8 cellular contexts compared by ENCODE assay signal in the genomic region with DNA sequence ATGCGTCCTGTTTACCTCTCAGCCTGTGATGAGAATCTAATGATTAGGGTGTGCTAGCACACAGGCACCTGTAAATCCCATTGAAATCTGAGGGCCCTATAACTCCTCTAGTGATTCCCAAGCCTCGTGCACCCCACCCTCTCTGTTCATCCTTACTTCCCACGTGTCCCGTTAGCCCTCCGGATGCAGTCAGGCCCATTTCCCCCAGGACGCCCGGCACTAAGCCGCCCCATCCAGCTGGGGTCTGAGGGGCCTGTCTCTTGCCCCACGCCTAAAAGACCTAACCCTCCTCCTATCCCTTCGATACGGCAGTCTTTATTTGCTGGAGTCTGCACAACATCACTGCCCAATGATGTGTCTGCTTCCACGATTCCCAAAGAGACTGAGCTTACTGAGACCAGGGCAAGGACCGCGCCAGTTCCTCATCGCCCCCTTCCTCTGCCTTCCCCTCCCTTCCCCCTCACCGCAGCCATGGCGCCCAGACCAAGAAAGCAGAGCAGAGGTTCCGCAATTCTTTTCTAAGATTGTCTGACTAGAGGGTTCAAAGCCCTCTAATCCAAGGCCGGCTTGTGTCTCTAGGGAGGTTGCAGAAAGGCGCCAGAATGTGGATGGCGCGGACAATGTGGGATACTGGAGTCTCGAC. TPM values are rescaled to one million over a fixed set of nuclear protein-coding genes. Genes with fewer than 3 reads are reported as not detected.
DNase-seq lines count a peak whose midpoint lies in the region; ATAC-seq, FAIRE-seq and TF ChIP-seq lines count a peak whose summit lies in the region.

No MANE protein-coding gene starts in this region.

- SMC1A ChIA-PET in GM12878 (lab: Charles Lee; ENCODE audit: uncharacterized antibody, unreplicated experiment): interaction anchor here (0.6 to 6.2 kb wide), 4 partner anchors 10 to 488 kb away, joined by 3 to 67 read pairs (median 3); a partner anchor contains a TSS

- TF ChIP-seq EP300 in GM12878 (IDR thresholded peaks at IDR 0.05; ENCODE audit: borderline replicate concordance in 1 of 2, control insufficient read depth in 1 of 2, low read depth in 2 of 2, low read length in 2 of 2) (no peak), HepG2 (IDR thresholded peaks at IDR 0.05; ENCODE audit: low read depth in 2 of 2, low read length in 2 of 2) (no peak), HepG2 (CRISPR knock-in tag; IDR thresholded peaks at IDR 0.05; ENCODE audit: borderline replicate concordance) (no peak)

- POLR2A ChIA-PET in BJ (lab: Charles Lee) (no interaction called here), GM12878 (lab: Charles Lee) (interaction anchor here (0.6 to 6.9 kb wide), 7 partner anchors 9 to 72 kb away, joined by 3 to 167 read pairs (median 5); a partner anchor contains a TSS), HepG2 (lab: Yijun Ruan, JAX) (no interaction called here)

- H3K4me2 ChIP-seq in GM12878 (ENCODE audit: control insufficient read depth, insufficient read depth): peak overlapping the region; percentile 93
- H3K4me2 ChIP-seq in HepG2 (ENCODE audit: low read depth, low read length): no peak overlapping the region

- TF ChIP-seq CTCF in BJ (IDR thresholded peaks at IDR 0.05; ENCODE audit: insufficient read depth, low read depth, low read length) (no peak), NB4 (IDR thresholded peaks at IDR 0.05; ENCODE audit: low read depth, low read length) (no peak), GM12878 (IDR thresholded peaks at IDR 0.05 in 2 of 3, conservative IDR thresholded peaks at IDR 0.05 in 1 of 3; ENCODE audit: control insufficient read depth in 2 of 3, extremely low read depth in 1 of 3, insufficient read depth in 1 of 3, low read depth in 3 of 3, low read length in 3 of 3) (no peak), HepG2 (CRISPR knock-in tag; IDR thresholded peaks at IDR 0.05) (no peak), testis (IDR thresholded peaks at IDR 0.05) (no peak)

- H2AFZ ChIP-seq in GM12878 (ENCODE audit: control insufficient read depth, low read depth, low read length) (peak overlapping the region; percentile 87), HepG2 (ENCODE audit: low read length) (no peak overlapping the region)

- CTCF ChIA-PET in BJ (lab: Yijun Ruan, JAX) (interaction anchor here (1.0 to 4.8 kb wide), 2 partner anchors 9 to 255 kb away, joined by 4 to 22 read pairs; a partner anchor contains a TSS), GM12878 (lab: Yijun Ruan, JAX) (interaction anchor here (1.6 to 9.7 kb wide), 3 partner anchors 11 to 281 kb away, joined by 5 to 75 read pairs (median 56); a partner anchor contains a TSS), HepG2 (lab: Yijun Ruan, JAX; ENCODE audit: low intra/inter-chr PET ratio, low total read pairs) (no interaction called here)

- peak; percentile 5 for ATAC-seq in GM19324 (IDR thresholded peaks at IDR 0.05; ENCODE audit: low FRiP score, unreplicated experiment)
- peak; percentile 27 for ATAC-seq in GM12878
- no peak for ATAC-seq in HepG2
- ATAC-seq in HG02840 (IDR thresholded peaks at IDR 0.05; ENCODE audit: low FRiP score, unreplicated experiment): no peak

- BruUV-seq in GM12878 (replicated peaks; lab: Mats Ljungman, UMichigan) (TSS peak; percentile 88), HepG2 (replicated peaks; lab: Mats Ljungman, UMichigan) (no TSS peak)

- TF ChIP-seq POLR2A in NB4 (IDR thresholded peaks at IDR 0.05; ENCODE audit: extremely low read depth, insufficient read length) (no peak), GM12878 (IDR thresholded peaks at IDR 0.05; ENCODE audit: low read depth, low read length) (no peak), HepG2 (IDR thresholded peaks at IDR 0.05; ENCODE audit: insufficient read depth in 1 of 2, low read depth in 2 of 2, low read length in 2 of 2) (no peak), testis (IDR thresholded peaks at IDR 0.05) (no peak), H54 (IDR thresholded peaks at IDR 0.05; ENCODE audit: low read depth, low read length) (no peak)

- DNase-seq in BJ (ENCODE audit: low read depth) (no peak), NB4 (ENCODE audit: low read depth) (peak; percentile 88), GM12878 (ENCODE audit: low read depth, low spot score) (no peak), HepG2 (ENCODE audit: low spot score) (no peak), testis (no peak), H54 (ENCODE audit: insufficient read length, low spot score) (no peak)

- no peaks in the 10 kb centered on the region for H3K27me3 ChIP-seq in BJ (ENCODE audit: control insufficient read depth, insufficient read depth, low read length)
- no peaks in the 10 kb centered on the region for H3K27me3 ChIP-seq in GM12878 (replicated peaks in 1 of 2; ENCODE audit: control insufficient read depth in 2 of 2, insufficient read depth in 2 of 2, low read length in 1 of 2)
- no peaks in the 10 kb centered on the region for H3K27me3 ChIP-seq in HepG2 (ENCODE audit: control insufficient read depth in 1 of 2, insufficient read depth in 2 of 2, low read length in 2 of 2)
- no peaks in the 10 kb centered on the region for H3K27me3 ChIP-seq in testis

- TF ChIP-seq RAD21 in GM12878 (IDR thresholded peaks at IDR 0.05; ENCODE audit: insufficient read depth, low read depth, low read length) (no peak), HepG2 (CRISPR knock-in tag; IDR thresholded peaks at IDR 0.05) (no peak)

- peak overlapping the region; percentile 95 for H3K27ac ChIP-seq in GM12878 (ENCODE audit: control insufficient read depth, insufficient read depth)
- H3K27ac ChIP-seq in HepG2 (ENCODE audit: extremely low read length, insufficient read depth, low read length): peak overlapping the region; percentile 74
- peak overlapping the region; percentile 72 to 91 for H3K27ac ChIP-seq in testis

- H3K79me2 ChIP-seq in GM12878 (ENCODE audit: control insufficient read depth, insufficient read depth, low read length) (peaks cover 52% of the 10 kb centered on the region), HepG2 (ENCODE audit: insufficient read depth, low read length) (peaks cover 33% of the 10 kb centered on the region)

- H3K36me3 ChIP-seq in BJ (ENCODE audit: control insufficient read depth, insufficient read depth, low read length) (no peaks in the 10 kb centered on the region; the same call in 1 of the 2 replicates), GM12878 (ENCODE audit: control insufficient read depth in 2 of 2, insufficient read depth in 2 of 2, low read length in 1 of 2) (peaks cover 0 to 4% of the 10 kb centered on the region in 2 experiments; a peak in 1 of 4 replicates), HepG2 (replicated peaks in 1 of 2; ENCODE audit: control insufficient read depth in 1 of 2, insufficient read depth in 2 of 2, low read length in 2 of 2) (no peaks in the 10 kb centered on the region), testis (ENCODE audit: low read depth, missing control alignments) (no peaks in the 10 kb centered on the region)

- 4% methylated on average over 23 of the region's 23 CpGs for WGBS in GM12878 (ENCODE audit: insufficient coverage, insufficient replicate concordance, low lambda C conversion rate, missing lambda C conversion rate)
- 91% methylated on average over 21 of the region's 23 CpGs for WGBS in HepG2 (ENCODE audit: low lambda C conversion rate)
- 8 to 16% methylated on average over 18 to 23 of the region's 23 CpGs for WGBS in testis, 2 donors

- H3K9ac ChIP-seq in GM12878 (ENCODE audit: control insufficient read depth, insufficient read depth, low read length) (peak overlapping the region; percentile 95), HepG2 (ENCODE audit: insufficient read depth, low read depth, low read length) (0 out of 2 replicates have a peak overlapping the region, but pooled peaks have one; percentile 4)

- H3K4me1 ChIP-seq in GM12878 (ENCODE audit: control insufficient read depth, insufficient read depth, low read length): peaks cover 12% of the 10 kb centered on the region
- peaks cover 41% of the 10 kb centered on the region for H3K4me1 ChIP-seq in HepG2 (ENCODE audit: insufficient read depth, low read length)
- peaks cover 35% of the 10 kb centered on the region for H3K4me1 ChIP-seq in testis

- peak overlapping the region; percentile 82 for H3K4me3 ChIP-seq in BJ (ENCODE audit: low read depth, low read length)
- peak overlapping the region; percentile 74 for H3K4me3 ChIP-seq in NB4 (ENCODE audit: low read depth, low read length)
- peak overlapping the region; percentile 100 for H3K4me3 ChIP-seq in GM12878
- no peak overlapping the region for H3K4me3 ChIP-seq in HepG2 (replicated peaks in 1 of 3; ENCODE audit: insufficient read depth in 1 of 3, low read depth in 2 of 3, low read length in 3 of 3)
- H3K4me3 ChIP-seq in testis: peak overlapping the region; percentile 62 to 72

- no peaks in the 10 kb centered on the region for H3K9me3 ChIP-seq in GM12878 (replicated peaks; ENCODE audit: control insufficient read depth, insufficient read depth, low read length)
- no peaks in the 10 kb centered on the region for H3K9me3 ChIP-seq in HepG2 (ENCODE audit: low read length)
- H3K9me3 ChIP-seq in testis: no peaks in the 10 kb centered on the region

- in situ Hi-C loops in GM12878 (cut with MboI) (no loop called here), HepG2 (cut with HindIII; ENCODE audit: extremely low pct_ligation_motif_present, low pct_unique_long_range_greater_than_20kb) (no loop called here)

- RAD21 ChIA-PET in GM12878 (lab: Charles Lee; ENCODE audit: unreplicated experiment): interaction anchor here (5.2 to 6.9 kb wide), 2 partner anchors 10 to 29 kb away, joined by 48 to 51 read pairs; a partner anchor contains a TSS

- intact Hi-C loops in GM12878 (cut with micrococcal nuclease; ENCODE audit: unreplicated experiment) (loop anchor here (1.0 to 5.0 kb wide), 2 partner anchors 11 to 140 kb away; a partner anchor contains a TSS), HepG2 (cut with micrococcal nuclease; ENCODE audit: unreplicated experiment) (no loop called here), testis (cut with DNase I; ENCODE audit: low total_unique reads) (no loop called here)

- FAIRE-seq in GM12878 (lab: Jason Lieb, UNC) (no peak), HepG2 (lab: Jason Lieb, UNC) (no peak), H54 (lab: Jason Lieb, UNC) (no peak)

- H4K20me1 ChIP-seq in GM12878 (ENCODE audit: control insufficient read depth, insufficient read depth) (no peaks in the 10 kb centered on the region), HepG2 (ENCODE audit: insufficient read depth, low read length) (no peaks in the 10 kb centered on the region)

RNA-seq across cellular contexts. Expression of a gene that starts 1.0 kb away (rescaled TPM):
- polyA plus RNA-seq in BJ (2011; rRNA removed) (181 and 327 TPM in 2 replicates), GM12878 (2011; rRNA removed) (165 and 313 TPM in 2 replicates), GM12878 (2014; fragmentation: Illumina TruSeq; extraction: Trizol) (312 and 333 TPM in 2 replicates), GM12878 (2014; fragmentation: Nextera tagmentation; extraction: Ambion mirVana) (1 to 10 TPM; 3.3 to 6.4 TPM), GM12878 (2014; rRNA removed) (188 and 204 TPM in 2 replicates), GM12878 (2016; fragmentation: Nextera tagmentation; extraction: Ambion mirVana) (10 to 100 TPM; 92.1 to 92.7 TPM), HepG2 (2011; rRNA removed) (90.1 and 125 TPM in 2 replicates), testis (ENCODE audit: insufficient read depth, low read depth, low replicate concordance) (80.8 TPM)
- polyA minus RNA-seq in BJ (2011; rRNA and poly(A)+ RNA removed): 242 and 419 TPM in 2 replicates
- total RNA-seq in GM12878 (2013; cell fraction: nucleolus; rRNA removed): 213 and 225 TPM in 2 replicates
- total RNA-seq in GM12878 (2014; rRNA removed) (156 and 158 TPM in 2 replicates), GM12878 (2014; rRNA removed; fragmentation: Illumina TruSeq; extraction: Trizol) (142 and 152 TPM in 2 replicates), GM12878 (2021) (294 and 315 TPM in 2 replicates), HepG2 (2016; rRNA removed; fragmentation: Illumina TruSeq; extraction: Trizol) (54.7 and 124 TPM in 2 replicates), testis (100 to 1,000 TPM in 1 of 2 donors, 10 to 100 TPM in 1; 73.5 to 123 TPM)
- 88.1 TPM for polyA plus RNA-seq in GM12878 (2011; ENCODE audit: low read depth)
- polyA plus RNA-seq in GM12878 (2011; cell fraction: cytosol; rRNA removed): 385 and 386 TPM in 2 replicates
- 355 and 386 TPM in 2 replicates for polyA plus RNA-seq in GM12878 (2011; cell fraction: nucleus; rRNA removed)
- polyA plus RNA-seq in GM12878 (2012): 145 and 173 TPM in 2 replicates
- polyA minus RNA-seq in GM12878 (2011; rRNA and poly(A)+ RNA removed): 615 and 704 TPM in 2 replicates
- 158 and 174 TPM in 2 replicates for polyA minus RNA-seq in GM12878 (2011; cell fraction: cytosol; rRNA and poly(A)+ RNA removed)
- 88.4 and 155 TPM in 2 replicates for polyA minus RNA-seq in GM12878 (2011; cell fraction: nucleus; rRNA and poly(A)+ RNA removed)
- 17.6 and 17.8 TPM in 2 replicates for total RNA-seq in HepG2 (2016; cell fraction: cytosol; rRNA removed; fragmentation: Illumina TruSeq; extraction: Trizol; ENCODE audit: low read depth)
- 51.3 and 120 TPM in 2 replicates for total RNA-seq in HepG2 (2016; cell fraction: insoluble cytoplasmic fraction; rRNA removed; fragmentation: Illumina TruSeq; extraction: Trizol)
- 42.1 and 45.1 TPM in 2 replicates for total RNA-seq in HepG2 (2016; cell fraction: membrane; rRNA removed; fragmentation: Illumina TruSeq; extraction: Trizol)
- total RNA-seq in HepG2 (2016; cell fraction: nucleus; rRNA removed; fragmentation: Illumina TruSeq; extraction: Trizol): 103 and 115 TPM in 2 replicates
- polyA plus RNA-seq in HepG2 (2011; cell fraction: cytosol; rRNA removed): 66.9 and 93.5 TPM in 2 replicates
- polyA plus RNA-seq in HepG2 (2011; cell fraction: nucleus; rRNA removed): 77.8 and 97.6 TPM in 2 replicates
- 111 and 112 TPM in 2 replicates for polyA plus RNA-seq in HepG2 (2012)
- 16.3 and 18.5 TPM in 2 replicates for polyA plus RNA-seq in HepG2 (2016; cell fraction: cytosol; fragmentation: Illumina TruSeq; extraction: Trizol; ENCODE audit: low read depth)
- 43.7 and 53.6 TPM in 2 replicates for polyA plus RNA-seq in HepG2 (2016; cell fraction: insoluble cytoplasmic fraction; fragmentation: Illumina TruSeq; extraction: Trizol; ENCODE audit: low read depth)
- polyA plus RNA-seq in HepG2 (2016; cell fraction: membrane; fragmentation: Illumina TruSeq; extraction: Trizol; ENCODE audit: low read depth): 27.1 and 32.3 TPM in 2 replicates
- 153 and 164 TPM in 2 replicates for polyA plus RNA-seq in HepG2 (2016; cell fraction: nucleus; fragmentation: Illumina TruSeq; extraction: Trizol; ENCODE audit: insufficient read depth, low read depth)
- polyA minus RNA-seq in HepG2 (2011; rRNA and poly(A)+ RNA removed; ENCODE audit: low replicate concordance): 240 and 324 TPM in 2 replicates
- 65.5 and 71.3 TPM in 2 replicates for polyA minus RNA-seq in HepG2 (2011; cell fraction: cytosol; rRNA and poly(A)+ RNA removed)
- polyA minus RNA-seq in HepG2 (2011; cell fraction: nucleus; rRNA and poly(A)+ RNA removed): 23.2 and 36.6 TPM in 2 replicates

RNA-seq across cellular contexts. Expression of a gene that starts 10.2 kb away (rescaled TPM):
- polyA plus RNA-seq in BJ (2011; rRNA removed): 48.1 and 58.0 TPM in 2 replicates
- polyA minus RNA-seq in BJ (2011; rRNA and poly(A)+ RNA removed): 38.7 and 87.4 TPM in 2 replicates
- total RNA-seq in GM12878 (2013; cell fraction: nucleolus; rRNA removed): 70.4 and 77.9 TPM in 2 replicates
- total RNA-seq in GM12878 (2014; rRNA removed): 38.9 and 44.1 TPM in 2 replicates
- total RNA-seq in GM12878 (2014; rRNA removed; fragmentation: Illumina TruSeq; extraction: Trizol): 37.5 and 42.3 TPM in 2 replicates
- total RNA-seq in GM12878 (2021): 45.5 and 49.2 TPM in 2 replicates
- 9.2 TPM for polyA plus RNA-seq in GM12878 (2011; ENCODE audit: low read depth)
- polyA plus RNA-seq in GM12878 (2011; rRNA removed): 69.1 and 73.9 TPM in 2 replicates
- 58.3 and 63.7 TPM in 2 replicates for polyA plus RNA-seq in GM12878 (2011; cell fraction: cytosol; rRNA removed)
- polyA plus RNA-seq in GM12878 (2011; cell fraction: nucleus; rRNA removed): 41.9 and 45.9 TPM in 2 replicates
- 13.8 and 20.9 TPM in 2 replicates for polyA plus RNA-seq in GM12878 (2012)
- polyA plus RNA-seq in GM12878 (2014; fragmentation: Illumina TruSeq; extraction: Trizol): 39.1 and 47.2 TPM in 2 replicates
- 10 to 100 TPM in 1 of 2 experiments, 1 to 10 TPM in 1; 8.8 to 14.6 TPM for polyA plus RNA-seq in GM12878 (2014; fragmentation: Nextera tagmentation; extraction: Ambion mirVana)
- 32.7 and 34.6 TPM in 2 replicates for polyA plus RNA-seq in GM12878 (2014; rRNA removed)
- 10 to 100 TPM; 47.7 to 49.5 TPM for polyA plus RNA-seq in GM12878 (2016; fragmentation: Nextera tagmentation; extraction: Ambion mirVana)
- 79.7 and 106 TPM in 2 replicates for polyA minus RNA-seq in GM12878 (2011; rRNA and poly(A)+ RNA removed)
- 32.2 and 57.0 TPM in 2 replicates for polyA minus RNA-seq in GM12878 (2011; cell fraction: cytosol; rRNA and poly(A)+ RNA removed)
- polyA minus RNA-seq in GM12878 (2011; cell fraction: nucleus; rRNA and poly(A)+ RNA removed): 33.6 and 63.5 TPM in 2 replicates
- 65.8 and 108 TPM in 2 replicates for total RNA-seq in HepG2 (2016; rRNA removed; fragmentation: Illumina TruSeq; extraction: Trizol)
- total RNA-seq in HepG2 (2016; cell fraction: cytosol; rRNA removed; fragmentation: Illumina TruSeq; extraction: Trizol; ENCODE audit: low read depth): 28.4 and 32.7 TPM in 2 replicates
- 63.3 and 108 TPM in 2 replicates for total RNA-seq in HepG2 (2016; cell fraction: insoluble cytoplasmic fraction; rRNA removed; fragmentation: Illumina TruSeq; extraction: Trizol)
- total RNA-seq in HepG2 (2016; cell fraction: membrane; rRNA removed; fragmentation: Illumina TruSeq; extraction: Trizol): 64.5 and 65.2 TPM in 2 replicates
- 91.8 and 110 TPM in 2 replicates for total RNA-seq in HepG2 (2016; cell fraction: nucleus; rRNA removed; fragmentation: Illumina TruSeq; extraction: Trizol)
- 91.8 and 98.4 TPM in 2 replicates for polyA plus RNA-seq in HepG2 (2011; rRNA removed)
- 80.8 and 110 TPM in 2 replicates for polyA plus RNA-seq in HepG2 (2011; cell fraction: cytosol; rRNA removed)
- 56.1 and 66.5 TPM in 2 replicates for polyA plus RNA-seq in HepG2 (2011; cell fraction: nucleus; rRNA removed)
- 70.6 and 81.6 TPM in 2 replicates for polyA plus RNA-seq in HepG2 (2012)
- 18.4 and 22.5 TPM in 2 replicates for polyA plus RNA-seq in HepG2 (2016; cell fraction: cytosol; fragmentation: Illumina TruSeq; extraction: Trizol; ENCODE audit: low read depth)
- 56.1 and 57.8 TPM in 2 replicates for polyA plus RNA-seq in HepG2 (2016; cell fraction: insoluble cytoplasmic fraction; fragmentation: Illumina TruSeq; extraction: Trizol; ENCODE audit: low read depth)
- polyA plus RNA-seq in HepG2 (2016; cell fraction: membrane; fragmentation: Illumina TruSeq; extraction: Trizol; ENCODE audit: low read depth): 34.4 and 36.5 TPM in 2 replicates
- 134 TPM in 2 replicates for polyA plus RNA-seq in HepG2 (2016; cell fraction: nucleus; fragmentation: Illumina TruSeq; extraction: Trizol; ENCODE audit: insufficient read depth, low read depth)
- polyA minus RNA-seq in HepG2 (2011; rRNA and poly(A)+ RNA removed; ENCODE audit: low replicate concordance): 305 and 789 TPM in 2 replicates
- 108 and 118 TPM in 2 replicates for polyA minus RNA-seq in HepG2 (2011; cell fraction: cytosol; rRNA and poly(A)+ RNA removed)
- 63.0 and 82.7 TPM in 2 replicates for polyA minus RNA-seq in HepG2 (2011; cell fraction: nucleus; rRNA and poly(A)+ RNA removed)
- total RNA-seq in testis: 10 to 100 TPM; 24.5 to 39.8 TPM
- polyA plus RNA-seq in testis (ENCODE audit: insufficient read depth, low read depth, low replicate concordance): 21.1 TPM

RNA-seq across cellular contexts. Expression of a gene that starts 34.3 kb away (rescaled TPM):
- polyA plus RNA-seq in BJ (2011; rRNA removed) (11.7 and 13.2 TPM in 2 replicates), GM12878 (2011; rRNA removed) (94.3 and 94.4 TPM in 2 replicates), GM12878 (2014; fragmentation: Illumina TruSeq; extraction: Trizol) (92.7 and 120 TPM in 2 replicates), GM12878 (2014; fragmentation: Nextera tagmentation; extraction: Ambion mirVana) (10 to 100 TPM; 54.8 to 99.9 TPM), GM12878 (2014; rRNA removed) (110 and 130 TPM in 2 replicates), GM12878 (2016; fragmentation: Nextera tagmentation; extraction: Ambion mirVana) (100 to 1,000 TPM; 281 to 282 TPM), HepG2 (2011; rRNA removed) (10.9 and 12.4 TPM in 2 replicates), testis (ENCODE audit: insufficient read depth, low read depth, low replicate concordance) (27.3 TPM)
- polyA minus RNA-seq in BJ (2011; rRNA and poly(A)+ RNA removed): 12.0 and 16.4 TPM in 2 replicates
- 16.7 and 19.0 TPM in 2 replicates for total RNA-seq in GM12878 (2013; cell fraction: nucleolus; rRNA removed)
- total RNA-seq in GM12878 (2014; rRNA removed) (136 TPM in 2 replicates), GM12878 (2014; rRNA removed; fragmentation: Illumina TruSeq; extraction: Trizol) (117 and 135 TPM in 2 replicates), GM12878 (2021) (127 and 129 TPM in 2 replicates), HepG2 (2016; rRNA removed; fragmentation: Illumina TruSeq; extraction: Trizol) (102 and 116 TPM in 2 replicates), testis (10 to 100 TPM; 22.7 to 31.5 TPM)
- 42.9 TPM for polyA plus RNA-seq in GM12878 (2011; ENCODE audit: low read depth)
- polyA plus RNA-seq in GM12878 (2011; cell fraction: cytosol; rRNA removed): 79.0 and 88.7 TPM in 2 replicates
- polyA plus RNA-seq in GM12878 (2011; cell fraction: nucleus; rRNA removed): 24.1 and 39.1 TPM in 2 replicates
- polyA plus RNA-seq in GM12878 (2012): 51.3 and 51.6 TPM in 2 replicates
- 78.7 and 79.0 TPM in 2 replicates for polyA minus RNA-seq in GM12878 (2011; rRNA and poly(A)+ RNA removed)
- polyA minus RNA-seq in GM12878 (2011; cell fraction: cytosol; rRNA and poly(A)+ RNA removed): 31.3 and 34.8 TPM in 2 replicates
- 19.6 and 36.2 TPM in 2 replicates for polyA minus RNA-seq in GM12878 (2011; cell fraction: nucleus; rRNA and poly(A)+ RNA removed)
- 9.9 and 12.9 TPM in 2 replicates for total RNA-seq in HepG2 (2016; cell fraction: cytosol; rRNA removed; fragmentation: Illumina TruSeq; extraction: Trizol; ENCODE audit: low read depth)
- total RNA-seq in HepG2 (2016; cell fraction: insoluble cytoplasmic fraction; rRNA removed; fragmentation: Illumina TruSeq; extraction: Trizol): 103 and 117 TPM in 2 replicates
- total RNA-seq in HepG2 (2016; cell fraction: membrane; rRNA removed; fragmentation: Illumina TruSeq; extraction: Trizol): 25.3 and 31.0 TPM in 2 replicates
- 47.5 and 54.1 TPM in 2 replicates for total RNA-seq in HepG2 (2016; cell fraction: nucleus; rRNA removed; fragmentation: Illumina TruSeq; extraction: Trizol)
- polyA plus RNA-seq in HepG2 (2011; cell fraction: cytosol; rRNA removed): 11.9 and 14.6 TPM in 2 replicates
- polyA plus RNA-seq in HepG2 (2011; cell fraction: nucleus; rRNA removed): 4.0 and 5.3 TPM in 2 replicates
- polyA plus RNA-seq in HepG2 (2012): 11.2 and 20.0 TPM in 2 replicates
- polyA plus RNA-seq in HepG2 (2016; cell fraction: cytosol; fragmentation: Illumina TruSeq; extraction: Trizol; ENCODE audit: low read depth): 5.2 and 7.1 TPM in 2 replicates
- 94.2 and 98.7 TPM in 2 replicates for polyA plus RNA-seq in HepG2 (2016; cell fraction: insoluble cytoplasmic fraction; fragmentation: Illumina TruSeq; extraction: Trizol; ENCODE audit: low read depth)
- polyA plus RNA-seq in HepG2 (2016; cell fraction: membrane; fragmentation: Illumina TruSeq; extraction: Trizol; ENCODE audit: low read depth): 12.2 and 15.7 TPM in 2 replicates
- polyA plus RNA-seq in HepG2 (2016; cell fraction: nucleus; fragmentation: Illumina TruSeq; extraction: Trizol; ENCODE audit: insufficient read depth, low read depth): 60.2 and 63.1 TPM in 2 replicates
- 25.3 and 218 TPM in 2 replicates for polyA minus RNA-seq in HepG2 (2011; rRNA and poly(A)+ RNA removed; ENCODE audit: low replicate concordance)
- polyA minus RNA-seq in HepG2 (2011; cell fraction: cytosol; rRNA and poly(A)+ RNA removed): 7.6 and 10.2 TPM in 2 replicates
- polyA minus RNA-seq in HepG2 (2011; cell fraction: nucleus; rRNA and poly(A)+ RNA removed): 10.8 and 11.8 TPM in 2 replicates

RNA-seq across cellular contexts. Expression of a gene that starts 34.7 kb away (rescaled TPM):
- 371 and 399 TPM in 2 replicates for polyA plus RNA-seq in BJ (2011; rRNA removed)
- 72.7 and 128 TPM in 2 replicates for polyA minus RNA-seq in BJ (2011; rRNA and poly(A)+ RNA removed)
- 43.6 and 56.9 TPM in 2 replicates for total RNA-seq in GM12878 (2013; cell fraction: nucleolus; rRNA removed)
- 233 and 251 TPM in 2 replicates for total RNA-seq in GM12878 (2014; rRNA removed)
- 202 and 218 TPM in 2 replicates for total RNA-seq in GM12878 (2014; rRNA removed; fragmentation: Illumina TruSeq; extraction: Trizol)
- total RNA-seq in GM12878 (2021): 157 and 160 TPM in 2 replicates
- 130 TPM for polyA plus RNA-seq in GM12878 (2011; ENCODE audit: low read depth)
- 373 and 532 TPM in 2 replicates for polyA plus RNA-seq in GM12878 (2011; rRNA removed)
- 536 and 608 TPM in 2 replicates for polyA plus RNA-seq in GM12878 (2011; cell fraction: cytosol; rRNA removed)
- polyA plus RNA-seq in GM12878 (2011; cell fraction: nucleus; rRNA removed): 121 and 202 TPM in 2 replicates
- polyA plus RNA-seq in GM12878 (2012): 400 and 645 TPM in 2 replicates
- 167 and 194 TPM in 2 replicates for polyA plus RNA-seq in GM12878 (2014; fragmentation: Illumina TruSeq; extraction: Trizol)
- 100 to 1,000 TPM; 800 to 840 TPM for polyA plus RNA-seq in GM12878 (2014; fragmentation: Nextera tagmentation; extraction: Ambion mirVana)
- polyA plus RNA-seq in GM12878 (2014; rRNA removed): 252 and 261 TPM in 2 replicates
- 100 to 1,000 TPM; 390 to 393 TPM for polyA plus RNA-seq in GM12878 (2016; fragmentation: Nextera tagmentation; extraction: Ambion mirVana)
- 208 and 236 TPM in 2 replicates for polyA minus RNA-seq in GM12878 (2011; rRNA and poly(A)+ RNA removed)
- polyA minus RNA-seq in GM12878 (2011; cell fraction: cytosol; rRNA and poly(A)+ RNA removed): 78.8 and 105 TPM in 2 replicates
- polyA minus RNA-seq in GM12878 (2011; cell fraction: nucleus; rRNA and poly(A)+ RNA removed): 58.0 and 65.3 TPM in 2 replicates
- 164 and 175 TPM in 2 replicates for total RNA-seq in HepG2 (2016; rRNA removed; fragmentation: Illumina TruSeq; extraction: Trizol)
- total RNA-seq in HepG2 (2016; cell fraction: cytosol; rRNA removed; fragmentation: Illumina TruSeq; extraction: Trizol; ENCODE audit: low read depth): 124 and 186 TPM in 2 replicates
- 157 and 180 TPM in 2 replicates for total RNA-seq in HepG2 (2016; cell fraction: insoluble cytoplasmic fraction; rRNA removed; fragmentation: Illumina TruSeq; extraction: Trizol)
- 166 and 206 TPM in 2 replicates for total RNA-seq in HepG2 (2016; cell fraction: membrane; rRNA removed; fragmentation: Illumina TruSeq; extraction: Trizol)
- total RNA-seq in HepG2 (2016; cell fraction: nucleus; rRNA removed; fragmentation: Illumina TruSeq; extraction: Trizol): 83.5 and 96.3 TPM in 2 replicates
- 363 and 424 TPM in 2 replicates for polyA plus RNA-seq in HepG2 (2011; rRNA removed)
- polyA plus RNA-seq in HepG2 (2011; cell fraction: cytosol; rRNA removed): 333 and 381 TPM in 2 replicates
- polyA plus RNA-seq in HepG2 (2011; cell fraction: nucleus; rRNA removed): 70.6 and 77.2 TPM in 2 replicates
- polyA plus RNA-seq in HepG2 (2012): 225 and 301 TPM in 2 replicates
- 181 and 226 TPM in 2 replicates for polyA plus RNA-seq in HepG2 (2016; cell fraction: cytosol; fragmentation: Illumina TruSeq; extraction: Trizol; ENCODE audit: low read depth)
- polyA plus RNA-seq in HepG2 (2016; cell fraction: insoluble cytoplasmic fraction; fragmentation: Illumina TruSeq; extraction: Trizol; ENCODE audit: low read depth): 187 and 188 TPM in 2 replicates
- 185 and 215 TPM in 2 replicates for polyA plus RNA-seq in HepG2 (2016; cell fraction: membrane; fragmentation: Illumina TruSeq; extraction: Trizol; ENCODE audit: low read depth)
- 173 and 175 TPM in 2 replicates for polyA plus RNA-seq in HepG2 (2016; cell fraction: nucleus; fragmentation: Illumina TruSeq; extraction: Trizol; ENCODE audit: insufficient read depth, low read depth)
- polyA minus RNA-seq in HepG2 (2011; rRNA and poly(A)+ RNA removed; ENCODE audit: low replicate concordance): 153 and 413 TPM in 2 replicates
- polyA minus RNA-seq in HepG2 (2011; cell fraction: cytosol; rRNA and poly(A)+ RNA removed): 79.2 and 82.2 TPM in 2 replicates
- 54.3 and 55.7 TPM in 2 replicates for polyA minus RNA-seq in HepG2 (2011; cell fraction: nucleus; rRNA and poly(A)+ RNA removed)
- total RNA-seq in testis: 10 to 100 TPM; 46.7 to 55.6 TPM
- 162 TPM for polyA plus RNA-seq in testis (ENCODE audit: insufficient read depth, low read depth, low replicate concordance)

Comparison
In these comparisons a context has a peak if more than half of its experiments do, and no peak if none do; other contexts are left out.
1. H3K4me3 ChIP-seq: peak in BJ (single experiment), NB4 (single experiment), GM12878 (single experiment) and testis (2 of 2); none in HepG2 (0 of 3).
2. ATAC-seq: peak in GM19324 (single experiment) and GM12878 (single experiment); none in HepG2 (single experiment) and HG02840 (single experiment).
3. Peak in every context shown above with its lines, with median percentiles within 50 percentile points of each other: H3K27ac ChIP-seq.